ENCODE assay signal across 8 cellular contexts in the genomic region with DNA sequence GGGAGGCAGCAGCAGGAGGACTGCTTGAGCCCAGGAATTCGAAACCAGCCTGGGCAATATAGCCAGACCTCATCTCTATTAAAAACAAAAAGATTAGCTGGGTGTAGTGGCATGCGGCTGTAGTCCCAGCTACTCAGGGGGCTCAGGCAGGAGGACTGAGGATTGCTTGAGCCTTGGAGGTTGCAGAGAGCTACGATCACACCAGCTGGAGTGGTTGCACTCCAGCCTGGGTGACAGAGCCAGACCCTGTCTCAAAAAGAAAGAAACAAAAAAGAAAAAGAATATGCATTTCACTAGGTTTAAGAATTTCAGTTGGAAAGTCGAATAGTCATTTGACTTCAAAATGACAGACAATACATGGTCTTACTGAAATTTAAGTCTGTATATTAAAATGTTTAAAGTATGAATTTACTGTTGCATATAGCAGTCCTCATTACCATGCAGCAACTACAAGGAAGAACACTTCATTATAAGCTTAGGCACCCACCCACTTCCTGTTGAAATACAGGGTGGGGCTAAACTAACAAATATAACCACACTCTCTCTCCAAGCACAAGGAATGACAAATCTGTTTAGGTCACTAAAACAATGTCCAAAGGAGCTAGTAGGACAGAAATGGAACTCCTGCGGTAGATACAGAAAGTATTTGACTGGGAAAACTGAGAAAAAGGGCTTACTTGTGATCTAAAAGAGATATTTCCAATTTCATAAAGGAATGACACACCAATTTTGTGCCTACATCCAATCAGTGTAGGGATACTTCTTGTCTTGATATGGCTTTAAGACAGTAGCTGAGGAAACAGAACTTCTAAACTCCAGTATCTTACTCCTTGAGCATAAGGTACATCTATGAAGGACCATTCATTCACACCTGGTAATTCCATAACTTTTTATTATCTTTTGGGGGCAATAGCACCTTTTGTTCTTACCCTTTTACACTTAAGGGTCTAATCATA. TPM values are rescaled to one million over a fixed set of nuclear protein-coding genes. Genes with fewer than 3 reads are reported as not detected.
A peak's percentile ranks its signal among the peaks of the same experiment; 100 is the strongest.
DNase-seq lines count a peak whose midpoint lies in the region; ATAC-seq, FAIRE-seq and TF ChIP-seq lines count a peak whose summit lies in the region.

No MANE protein-coding gene starts in this region.

- 22 to 31% (median 24%) methylated on average over 5 of the region's 5 CpGs for WGBS in heart left ventricle, 4 donors
- 29 to 35% (median 32%) methylated on average over 5 of the region's 5 CpGs for WGBS in small intestine, 3 donors

- H3K9me3 ChIP-seq in CD4-positive, CD25-positive, alpha-beta regulatory T cell (ENCODE audit: control insufficient read depth in 2 of 2, low read length in 2 of 2) = no peaks in the 10 kb centered on the region
- H3K9me3 ChIP-seq in heart left ventricle (no peaks in the 10 kb centered on the region), small intestine (ENCODE audit: control insufficient read depth, low read depth) (no peaks in the 10 kb centered on the region)

- TF ChIP-seq CTCF in heart left ventricle (IDR thresholded peaks at IDR 0.05) = no peak

- H3K27ac Mint-ChIP-seq in CD4-positive, CD25-positive, alpha-beta regulatory T cell = peak overlapping the region; percentile 85 to 89 (median 87)
- peak overlapping the region; percentile 96 for H3K27ac Mint-ChIP-seq in activated T-cell treated with anti-CD3 and anti-CD28 coated beads, Interleukin-2, amount 50 U/mL, for 72 hours

- H3K36me3 Mint-ChIP-seq in CD4-positive, CD25-positive, alpha-beta regulatory T cell = peaks cover 17% of the 10 kb centered on the region
- H3K36me3 Mint-ChIP-seq in activated T-cell treated with anti-CD3 and anti-CD28 coated beads, Interleukin-2, amount 50 U/mL, for 72 hours (ENCODE audit: insufficient read depth in 2 of 2) = peaks cover 0 to 8% of the 10 kb centered on the region in 2 donors

- peak overlapping the region; percentile 69 for H3K27ac ChIP-seq in CD4-positive, CD25-positive, alpha-beta regulatory T cell (ENCODE audit: insufficient read depth, low read length, poor library complexity, severe bottlenecking)
- H3K27ac ChIP-seq in heart left ventricle (peak overlapping the region; percentile 49 to 94 (median 74)), small intestine (ENCODE audit: low read depth in 1 of 2, low read length in 1 of 2) (peak overlapping the region; percentile 55 to 86)

- peak in 2 of 3 donors; percentile 47 to 75 for DNase-seq in CD4-positive, CD25-positive, alpha-beta regulatory T cell
- DNase-seq in HuH-7.5 (ENCODE audit: low spot score) (peak; percentile 39), heart left ventricle (peak in 1 of 5 donors; percentile 30), small intestine (peak; percentile 84), DMS 273 (lab: John Stamatoyannopoulos, UW; ENCODE audit: unreplicated experiment) (no peak), NCI-H1436 (lab: John Stamatoyannopoulos, UW) (no peak)
- DNase-seq in activated T-cell treated with anti-CD3 and anti-CD28 coated beads, Interleukin-2, amount 50 U/mL, for 72 hours = no peak

- peak overlapping the region; percentile 82 for H3K4me3 ChIP-seq in CD4-positive, CD25-positive, alpha-beta regulatory T cell (ENCODE audit: low read depth, low read length)
- H3K4me3 ChIP-seq in heart left ventricle (peak overlapping the region in 5 of 12 donors; percentile 1 to 43 (median 8)), small intestine (ENCODE audit: low read depth in 1 of 2, low read length in 2 of 2) (no peak overlapping the region)

- H3K9me3 Mint-ChIP-seq in CD4-positive, CD25-positive, alpha-beta regulatory T cell = no peaks in the 10 kb centered on the region
- peaks cover 0 to 2% of the 10 kb centered on the region in 2 donors for H3K9me3 Mint-ChIP-seq in activated T-cell treated with anti-CD3 and anti-CD28 coated beads, Interleukin-2, amount 50 U/mL, for 72 hours

- peaks cover 84% of the 10 kb centered on the region for H3K4me1 ChIP-seq in CD4-positive, CD25-positive, alpha-beta regulatory T cell (ENCODE audit: control insufficient read depth, insufficient read depth, low read length, poor library complexity, severe bottlenecking)
- H3K4me1 ChIP-seq in heart left ventricle (peaks cover 20 to 90% (median 78%) of the 10 kb centered on the region in 12 donors), small intestine (ENCODE audit: control insufficient read depth in 2 of 2, insufficient read depth in 1 of 2, low read depth in 1 of 2, low read length in 1 of 2) (peaks cover 26 to 40% of the 10 kb centered on the region in 2 donors)

- H3K4me1 Mint-ChIP-seq in CD4-positive, CD25-positive, alpha-beta regulatory T cell = peaks cover 38 to 92% (median 68%) of the 10 kb centered on the region in 4 donors
- H3K4me1 Mint-ChIP-seq in activated T-cell treated with anti-CD3 and anti-CD28 coated beads, Interleukin-2, amount 50 U/mL, for 72 hours (ENCODE audit: low read depth) = peaks cover 67% of the 10 kb centered on the region

- no peak for FAIRE-seq in small intestine (lab: Jason Lieb, UNC)

- no peaks in the 10 kb centered on the region for H3K27me3 ChIP-seq in CD4-positive, CD25-positive, alpha-beta regulatory T cell (ENCODE audit: control insufficient read depth, insufficient read depth, low read length)
- H3K27me3 ChIP-seq in heart left ventricle (no peaks in the 10 kb centered on the region), small intestine (ENCODE audit: control insufficient read depth in 2 of 2, insufficient read depth in 2 of 2, low read length in 2 of 2) (no peaks in the 10 kb centered on the region)

- H3K4me3 Mint-ChIP-seq in CD4-positive, CD25-positive, alpha-beta regulatory T cell = peak overlapping the region; percentile 68 to 86 (median 82)
- peak overlapping the region; percentile 46 to 64 for H3K4me3 Mint-ChIP-seq in activated T-cell treated with anti-CD3 and anti-CD28 coated beads, Interleukin-2, amount 50 U/mL, for 72 hours

- no peaks in the 10 kb centered on the region for H3K27me3 Mint-ChIP-seq in CD4-positive, CD25-positive, alpha-beta regulatory T cell
- no peaks in the 10 kb centered on the region for H3K27me3 Mint-ChIP-seq in activated T-cell treated with anti-CD3 and anti-CD28 coated beads, Interleukin-2, amount 50 U/mL, for 72 hours (ENCODE audit: low read depth)

- H3K36me3 ChIP-seq in CD4-positive, CD25-positive, alpha-beta regulatory T cell (ENCODE audit: control insufficient read depth, insufficient read depth, low read length) = peaks cover 7% of the 10 kb centered on the region
- H3K36me3 ChIP-seq in heart left ventricle (peaks cover 0 to 20% (median 6%) of the 10 kb centered on the region in 9 donors), small intestine (ENCODE audit: control insufficient read depth in 2 of 2, insufficient read depth in 2 of 2, low read length in 2 of 2) (no peaks in the 10 kb centered on the region)

- TF ChIP-seq POLR2A in heart left ventricle (IDR thresholded peaks at IDR 0.05) = peak in 1 of 2 donors; percentile 67

- intact Hi-C loops in heart left ventricle (cut with DNase I) = loop anchor here in 5 of 10 donors (5.0 to 10.0 kb wide), 3 partner anchors 36 to 51 kb away; no protein-coding TSS in a partner anchor

- ATAC-seq in CD4-positive, CD25-positive, alpha-beta regulatory T cell (ENCODE audit: low read depth in 2 of 2) = peak; percentile 85 to 87
- ATAC-seq in activated T-cell treated with anti-CD3 and anti-CD28 coated beads, Interleukin-2, amount 50 U/mL, for 72 hours (replicated peaks in 1 of 2) = peak; percentile 37 to 67
- ATAC-seq in heart left ventricle (peak; percentile 74 to 88 (median 85)), HG02763 (IDR thresholded peaks at IDR 0.05; ENCODE audit: unreplicated experiment) (no peak)

RNA-seq across cellular contexts. Expression of gene GPR3, which starts 44.1 kb away (rescaled TPM):
- 0.47 TPM for total RNA-seq in CD4-positive, CD25-positive, alpha-beta regulatory T cell
- polyA plus RNA-seq in CD4-positive, CD25-positive, alpha-beta regulatory T cell = under 1 TPM in 2 of 4 donors, not detected in 2; 0.07 to 0.21 TPM
- total RNA-seq in activated T-cell treated with anti-CD3 and anti-CD28 coated beads, Interleukin-2, amount 50 U/mL, for 72 hours = under 1 TPM; 0.81 to 0.91 TPM
- total RNA-seq in heart left ventricle = 1 to 10 TPM in 2 of 9 donors, under 1 TPM in 6, not detected in 1; 0.28 to 2.4 (median 0.53) TPM
- polyA plus RNA-seq in heart left ventricle (1 to 10 TPM in 1 of 2 donors, under 1 TPM in 1; 0.11 to 3.7 TPM), small intestine (under 1 TPM in 1 of 3 donors, not detected in 2; 0.36 TPM)

RNA-seq across cellular contexts. Expression of gene CD164L2, which starts 53.3 kb away (rescaled TPM):
- total RNA-seq in CD4-positive, CD25-positive, alpha-beta regulatory T cell = not detected
- not detected for polyA plus RNA-seq in CD4-positive, CD25-positive, alpha-beta regulatory T cell
- total RNA-seq in activated T-cell treated with anti-CD3 and anti-CD28 coated beads, Interleukin-2, amount 50 U/mL, for 72 hours = not detected
- not detected for total RNA-seq in heart left ventricle
- polyA plus RNA-seq in heart left ventricle (not detected), small intestine (under 1 TPM in 1 of 3 donors, not detected in 2; 0.04 TPM)

RNA-seq across cellular contexts. Expression of gene WASF2, which starts 53.5 kb away (rescaled TPM):
- 175 TPM for total RNA-seq in CD4-positive, CD25-positive, alpha-beta regulatory T cell
- 10 to 100 TPM; 55.3 to 85.3 (median 61.8) TPM for polyA plus RNA-seq in CD4-positive, CD25-positive, alpha-beta regulatory T cell
- total RNA-seq in activated T-cell treated with anti-CD3 and anti-CD28 coated beads, Interleukin-2, amount 50 U/mL, for 72 hours = 100 to 1,000 TPM; 146 to 197 TPM
- total RNA-seq in heart left ventricle = 100 to 1,000 TPM in 1 of 9 donors, 10 to 100 TPM in 8; 27.5 to 103 (median 47.9) TPM
- polyA plus RNA-seq in heart left ventricle (10 to 100 TPM; 14.2 to 52.0 TPM), small intestine (10 to 100 TPM; 19.5 to 49.3 (median 20.5) TPM)

Comparison
In these comparisons a context has a peak if more than half of its experiments do, and no peak if none do; other contexts are left out.
1. DNase-seq: peak in CD4-positive, CD25-positive, alpha-beta regulatory T cell (2 of 3), HuH-7.5 (single experiment) and small intestine (single experiment); none in activated T-cell treated with anti-CD3 and anti-CD28 coated beads, Interleukin-2, amount 50 U/mL, for 72 hours (0 of 2), DMS 273 (single experiment) and NCI-H1436 (single experiment).
2. Peak in every context shown above with its lines, with median percentiles within 50 percentile points of each other: H3K27ac ChIP-seq.